Comparison of ENCODE assay signal across 8 cellular contexts in the genomic region with DNA sequence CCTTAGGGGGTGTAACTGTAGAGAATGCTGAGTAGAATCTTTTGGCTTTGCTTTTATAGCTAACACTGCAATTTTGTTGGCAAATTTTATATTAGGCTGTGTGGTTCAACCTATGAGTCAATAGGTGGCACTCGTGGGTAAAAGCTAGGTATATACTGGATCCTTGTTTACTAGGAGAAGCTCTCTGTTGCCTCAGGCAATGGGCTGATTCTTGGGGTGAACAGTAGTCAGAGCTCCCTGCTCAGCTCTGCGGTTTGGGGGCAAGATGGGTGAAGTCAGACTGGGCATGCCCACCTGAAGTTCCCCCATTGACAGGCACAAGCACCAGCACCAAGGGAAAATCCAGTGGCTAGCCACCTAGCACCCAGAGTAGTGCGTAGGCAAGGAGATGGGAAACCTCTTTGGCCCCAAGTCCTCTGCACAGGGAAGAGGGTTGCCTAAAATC.
A peak's percentile ranks its signal among the peaks of the same experiment; 100 is the strongest.
DNase-seq lines count a peak whose midpoint lies in the region; ATAC-seq and TF ChIP-seq lines count a peak whose summit lies in the region.

No MANE protein-coding gene starts in this region.

- intact Hi-C loops in ovary (cut with DNase I): no loop called here

- no peak overlapping the region for H3K27ac ChIP-seq in ovary

- peak; percentile 86 for ATAC-seq in HG02884 (IDR thresholded peaks at IDR 0.05; ENCODE audit: unreplicated experiment)

- H3K9me3 ChIP-seq in ovary: no peaks in the 10 kb centered on the region

- no peak for TF ChIP-seq EP300 in ovary (IDR thresholded peaks at IDR 0.05)

- no peaks in the 10 kb centered on the region for H3K36me3 ChIP-seq in ovary

- no peak overlapping the region for H3K4me3 ChIP-seq in ovary

- DNase-seq in NOMO-1 treated with DMSO at 0.1 percent for 48 hours (lab: John Stamatoyannopoulos, UW; ENCODE audit: unreplicated experiment): peak; percentile 52
- peak; percentile 56 for DNase-seq in iPS-NIHi7 (ENCODE audit: extremely low spot score)
- no peak for DNase-seq in retina
- no peak for DNase-seq in ovary
- no peak for DNase-seq in activated T-cell treated with anti-CD3 and anti-CD28 coated beads for 4 hours
- DNase-seq in cortex of kidney (lab: John Stamatoyannopoulos, UW): no peak

- no peak for TF ChIP-seq POLR2A in ovary (IDR thresholded peaks at IDR 0.05)

- TF ChIP-seq CTCF in GM12873 (IDR thresholded peaks at IDR 0.05; ENCODE audit: insufficient read depth, low read depth, low read length, missing control alignments) (peak; percentile 56), ovary (IDR thresholded peaks at IDR 0.05) (no peak)

- no peaks in the 10 kb centered on the region for H3K4me1 ChIP-seq in ovary (ENCODE audit: insufficient read depth)

- 43 to 53% (median 51%) methylated on average over 3 of the region's 3 CpGs for WGBS in ovary, 3 donors

- no peaks in the 10 kb centered on the region for H3K27me3 ChIP-seq in ovary

Comparison
In these comparisons a context has a peak if more than half of its experiments do, and no peak if none do; other contexts are left out.
1. DNase-seq: peak in NOMO-1 treated with DMSO at 0.1 percent for 48 hours (single experiment) and iPS-NIHi7 (single experiment); none in retina (single experiment), ovary (0 of 5), activated T-cell treated with anti-CD3 and anti-CD28 coated beads for 4 hours (single experiment) and cortex of kidney (single experiment).